In genomic region chr15:64343841-64344240, GRCh38 we compare ENCODE assay signal across 16 cellular contexts. TPM values are rescaled to one million over a fixed set of nuclear protein-coding genes. Genes with fewer than 3 reads are reported as not detected.
A peak's percentile ranks its signal among the peaks of the same experiment; 100 is the strongest.
DNase-seq lines count a peak whose midpoint lies in the region; ATAC-seq and TF ChIP-seq lines count a peak whose summit lies in the region.
"Had no signal": no experiment of that assay in that cellular context is flagged by ENCODE, and none has a peak within 500 bp of the region (broad histone marks: within the 10 kb centered on the region; RNA-seq: fewer than 3 reads in every experiment).

No MANE protein-coding gene starts in this region.

- TF ChIP-seq CTCF in AG10803 (conservative IDR thresholded peaks at IDR 0.05; ENCODE audit: low read length): no peak
- no peak for TF ChIP-seq CTCF in IMR-90 (conservative IDR thresholded peaks at IDR 0.05; ENCODE audit: low read depth, low read length)
- no peak for TF ChIP-seq CTCF in choroid plexus epithelial cell (conservative IDR thresholded peaks at IDR 0.05; ENCODE audit: low read depth, low read length)

- ATAC-seq in IMR-90 (ENCODE audit: low read depth): peak; percentile 61; the same call in 1 of the 2 replicates
- no peak for ATAC-seq in HG03039 (IDR thresholded peaks at IDR 0.05; ENCODE audit: unreplicated experiment)

- DNase-seq in AG10803 (ENCODE audit: low read depth) (peak; percentile 43), IMR-90 (peak; percentile 64), choroid plexus epithelial cell (ENCODE audit: low read depth) (peak; percentile 28), iris pigment epithelial cell (ENCODE audit: low read depth) (peak; percentile 48), NK-92 (lab: John Stamatoyannopoulos, UW; ENCODE audit: unreplicated experiment) (no peak), cortex of kidney (lab: John Stamatoyannopoulos, UW) (no peak), GDM1 (lab: John Stamatoyannopoulos, UW) (no peak)
- DNase-seq: AML-193; CD4-positive, CD25-positive, alpha-beta regulatory T cell; GF-D8; Kasumi-1; NCI-H2029; NCI-H526; NK-92 treated with Interleukin-12 subunit alpha and Interleukin-12 subunit beta, amount 100 ng/mL, for 24 hours; OCI-M1 had no signal

- 0 out of 2 replicates have a peak overlapping the region, but pooled peaks have one; percentile 6 for H3K18ac ChIP-seq in IMR-90 (ENCODE audit: low read depth, low read length)

- H2BK5ac ChIP-seq in IMR-90 (ENCODE audit: low read depth, low read length, poor library complexity, severe bottlenecking): peak overlapping the region; percentile 77

- H2AK9ac ChIP-seq in IMR-90 (replicated peaks; ENCODE audit: low read depth, low read length, poor library complexity): no peak overlapping the region

- no peak overlapping the region for H3K9ac ChIP-seq in IMR-90 (ENCODE audit: low read depth, low read length)

- H3K27ac ChIP-seq in IMR-90 (ENCODE audit: insufficient read depth, low read length): peak overlapping the region; percentile 44; the same call in 1 of the 2 replicates

- H3K23ac ChIP-seq in IMR-90 (ENCODE audit: low read depth, low read length): no peak overlapping the region

- no peak overlapping the region for H2AFZ ChIP-seq in IMR-90 (replicated peaks; ENCODE audit: low read length, poor library complexity)

- no peak overlapping the region for H3K4ac ChIP-seq in IMR-90 (ENCODE audit: low read depth, low read length)

- H3K79me1 ChIP-seq in IMR-90 (ENCODE audit: low read depth in 1 of 2, low read length in 2 of 2): peaks cover 20 to 57% of the 10 kb centered on the region in 2 experiments

- TF ChIP-seq RAD21 in IMR-90 (IDR thresholded peaks at IDR 0.05; ENCODE audit: low read length): no peak

- H4K5ac ChIP-seq in IMR-90 (ENCODE audit: low read depth, low read length): no peak overlapping the region

- dilution Hi-C loops in IMR-90 (cut with HindIII; ENCODE audit: low sequenced_read_pairs, unreplicated experiment): no loop called here

- H3K56ac ChIP-seq in IMR-90 (ENCODE audit: extremely low read depth, insufficient read depth, low read length): no peak overlapping the region

- H3K36me3 ChIP-seq in IMR-90 (ENCODE audit: control insufficient read depth, insufficient read depth, low read length): peaks cover 4% of the 10 kb centered on the region; the same call in 1 of the 2 replicates

- intact Hi-C loops in IMR-90 (cut with micrococcal nuclease): loop anchor here (10.0 kb wide), 1 partner anchor 59 kb away; no protein-coding TSS in a partner anchor

- BruUV-seq in IMR-90 (replicated peaks; lab: Mats Ljungman, UMichigan): no TSS peak

- 0 out of 2 replicates have a peak, but pooled peaks cover 2% of the 10 kb centered on the region for H3K9me1 ChIP-seq in IMR-90 (ENCODE audit: insufficient read depth, low read length)

- H3K4me2 ChIP-seq in IMR-90 (ENCODE audit: low read depth, low read length): peak overlapping the region; percentile 19; the same call in 1 of the 2 replicates

- CTCF ChIA-PET in IMR-90 (lab: Yijun Ruan, JAX): no interaction called here

- no peak for TF ChIP-seq POLR2A in IMR-90 (IDR thresholded peaks at IDR 0.05; ENCODE audit: low read depth, low read length)

- H4K8ac ChIP-seq in IMR-90 (ENCODE audit: low read depth in 2 of 2, low read length in 2 of 2): no peak overlapping the region

- H2BK120ac ChIP-seq in IMR-90 (ENCODE audit: low read depth, low read length): no peak overlapping the region

- H2BK20ac ChIP-seq in IMR-90 (ENCODE audit: low read depth, low read length): no peak overlapping the region

- H2AK5ac ChIP-seq in IMR-90 (ENCODE audit: low read depth, low read length): no peak overlapping the region

- no CpG with 5 or more reads among the region's 2 CpGs for WGBS in IMR-90 (ENCODE audit: extremely low coverage in 2 of 2, insufficient read length in 1 of 2), 2 experiments

- no peaks in the 10 kb centered on the region for H3K27me3 ChIP-seq in IMR-90 (ENCODE audit: control insufficient read depth, insufficient read depth, low read length)

- POLR2A ChIA-PET in IMR-90 (lab: Charles Lee; ENCODE audit: unreplicated experiment): no interaction called here

- H2BK15ac ChIP-seq in IMR-90 (ENCODE audit: low read depth, low read length): no peak overlapping the region

- H3K9me3 ChIP-seq in IMR-90 (ENCODE audit: control insufficient read depth, insufficient read depth, low read length): no peaks in the 10 kb centered on the region

- H4K91ac ChIP-seq in IMR-90 (ENCODE audit: insufficient read depth, low read depth, low read length): no peak overlapping the region

- H3K4me3 ChIP-seq in AG10803 (ENCODE audit: low read length): no peak overlapping the region
- H3K4me3 ChIP-seq in IMR-90 (ENCODE audit: insufficient read depth, low read depth, low read length): no peak overlapping the region
- no peak overlapping the region for H3K4me3 ChIP-seq in choroid plexus epithelial cell (ENCODE audit: low read depth, low read length)

- peaks cover 10% of the 10 kb centered on the region; the same call in 1 of the 2 replicates for H4K20me1 ChIP-seq in IMR-90 (ENCODE audit: insufficient read depth, low read length)

- H3K4me1 ChIP-seq in IMR-90 (ENCODE audit: control insufficient read depth, insufficient read depth, low read length): peaks cover 8% of the 10 kb centered on the region

- in situ Hi-C loops in IMR-90 (cut with MboI; ENCODE audit: low sequenced_read_pairs): no loop called here

- H3K14ac ChIP-seq in IMR-90 (replicated peaks; ENCODE audit: low read depth, low read length): no peak overlapping the region

TF ChIP-seq in IMR-90, 13 proteins besides CTCF, POLR2A, EP300 and RAD21:
- TF ChIP-seq MAZ (IDR thresholded peaks at IDR 0.05; ENCODE audit: borderline replicate concordance, low read depth, low read length): no peak
- TF ChIP-seq FOS (IDR thresholded peaks at IDR 0.05; ENCODE audit: low read depth, low read length): peak; percentile 6; the same call in 1 of the 2 replicates
- TF ChIP-seq BHLHE40 (IDR thresholded peaks at IDR 0.05; ENCODE audit: low read depth, low read length): no peak

RNA-seq across cellular contexts. Expression of gene CSNK1G1, which starts 12.1 kb away (rescaled TPM):
- total RNA-seq in IMR-90 (2012; rRNA removed): 26.7 and 29.4 TPM in 2 replicates
- 6.7 and 7.4 TPM in 2 replicates for polyA plus RNA-seq in IMR-90 (2012; rRNA removed)
- polyA plus RNA-seq in IMR-90 (2012; cell fraction: cytosol; rRNA removed): 2.2 and 2.4 TPM in 2 replicates
- 2.9 and 14.9 TPM in 2 replicates for polyA plus RNA-seq in IMR-90 (2012; cell fraction: nucleus; rRNA removed; ENCODE audit: low replicate concordance)

RNA-seq across cellular contexts. Expression of gene PCLAF, which starts 37.4 kb away (rescaled TPM):
- total RNA-seq in IMR-90 (2012; rRNA removed): 12.9 and 34.2 TPM in 2 replicates
- polyA plus RNA-seq in IMR-90 (2012; rRNA removed): 57.3 and 60.5 TPM in 2 replicates
- 8.3 and 14.6 TPM in 2 replicates for polyA plus RNA-seq in IMR-90 (2012; cell fraction: cytosol; rRNA removed)
- polyA plus RNA-seq in IMR-90 (2012; cell fraction: nucleus; rRNA removed; ENCODE audit: low replicate concordance): 3.0 and 12.8 TPM in 2 replicates

RNA-seq across cellular contexts. Expression of gene TRIP4, which starts 43.8 kb away (rescaled TPM):
- 13.1 and 13.9 TPM in 2 replicates for total RNA-seq in IMR-90 (2012; rRNA removed)
- polyA plus RNA-seq in IMR-90 (2012; rRNA removed): 15.6 and 19.4 TPM in 2 replicates
- polyA plus RNA-seq in IMR-90 (2012; cell fraction: cytosol; rRNA removed): 5.1 and 8.0 TPM in 2 replicates
- 2.6 and 16.5 TPM in 2 replicates for polyA plus RNA-seq in IMR-90 (2012; cell fraction: nucleus; rRNA removed; ENCODE audit: low replicate concordance)

Comparison
In these comparisons a context has a peak if more than half of its experiments do, and no peak if none do; other contexts are left out.
1. DNase-seq: peak in AG10803 (single experiment), IMR-90 (single experiment), choroid plexus epithelial cell (single experiment) and iris pigment epithelial cell (single experiment); none in NK-92 (single experiment), cortex of kidney (single experiment) and GDM1 (single experiment).